8 cellular contexts compared by ENCODE assay signal in genomic region chr2:230614913-230615332, GRCh38.
DNase-seq lines count a peak whose midpoint lies in the region; ATAC-seq and TF ChIP-seq lines count a peak whose summit lies in the region.

No MANE protein-coding gene starts in this region.

- H3K4me1 ChIP-seq in tibial nerve = peaks cover 0 to 11% (median 2%) of the 10 kb centered on the region in 4 donors

- peak overlapping the region; percentile 58 to 68 for H3K4me3 Mint-ChIP-seq in activated T-cell treated with anti-CD3 and anti-CD28 coated beads, Interleukin-2, amount 50 U/mL, for 72 hours
- H3K4me3 Mint-ChIP-seq in stimulated activated naive B cell treated with anti-CD40 and anti-IgM and Interleukin-4, amounts not matched to agents 10 μg/mL and 1 μg/mL and 100 μg/mL, for 72 hours = peak overlapping the region in 1 of 2 donors; percentile 25

- no peaks in the 10 kb centered on the region for H3K27me3 ChIP-seq in tibial nerve

- H3K9me3 Mint-ChIP-seq in activated T-cell treated with anti-CD3 and anti-CD28 coated beads, Interleukin-2, amount 50 U/mL, for 72 hours = peaks cover 0 to 2% of the 10 kb centered on the region in 2 donors
- no peaks in the 10 kb centered on the region for H3K9me3 Mint-ChIP-seq in stimulated activated naive B cell treated with anti-CD40 and anti-IgM and Interleukin-4, amounts not matched to agents 10 μg/mL and 1 μg/mL and 100 μg/mL, for 72 hours

- H3K36me3 ChIP-seq in tibial nerve = no peaks in the 10 kb centered on the region

- no peaks in the 10 kb centered on the region for H3K9me3 ChIP-seq in tibial nerve

- WGBS in tibial nerve, 2 donors = 70 to 78% methylated on average over 6 of the region's 6 CpGs

- ATAC-seq in HG03097 (IDR thresholded peaks at IDR 0.05; ENCODE audit: low FRiP score, unreplicated experiment) = peak; percentile 68
- ATAC-seq in activated T-cell treated with anti-CD3 and anti-CD28 coated beads, Interleukin-2, amount 50 U/mL, for 72 hours (replicated peaks in 1 of 2) = peak; percentile 93 to 95
- ATAC-seq in stimulated activated naive B cell treated with anti-CD40 and anti-IgM and Interleukin-4, amounts not matched to agents 10 μg/mL and 1 μg/mL and 100 μg/mL, for 72 hours (replicated peaks) = peak; percentile 81 to 84

- TF ChIP-seq POLR2A in tibial nerve (IDR thresholded peaks at IDR 0.05) = no peak

- no peaks in the 10 kb centered on the region for H3K27me3 Mint-ChIP-seq in activated T-cell treated with anti-CD3 and anti-CD28 coated beads, Interleukin-2, amount 50 U/mL, for 72 hours (ENCODE audit: low read depth)
- H3K27me3 Mint-ChIP-seq in stimulated activated naive B cell treated with anti-CD40 and anti-IgM and Interleukin-4, amounts not matched to agents 10 μg/mL and 1 μg/mL and 100 μg/mL, for 72 hours = no peaks in the 10 kb centered on the region

- peaks cover 64% of the 10 kb centered on the region for H3K4me1 Mint-ChIP-seq in activated T-cell treated with anti-CD3 and anti-CD28 coated beads, Interleukin-2, amount 50 U/mL, for 72 hours (ENCODE audit: low read depth)
- peaks cover 10 to 28% of the 10 kb centered on the region in 2 donors for H3K4me1 Mint-ChIP-seq in stimulated activated naive B cell treated with anti-CD40 and anti-IgM and Interleukin-4, amounts not matched to agents 10 μg/mL and 1 μg/mL and 100 μg/mL, for 72 hours

- no peak for TF ChIP-seq CTCF in tibial nerve (IDR thresholded peaks at IDR 0.05)

- H3K36me3 Mint-ChIP-seq in activated T-cell treated with anti-CD3 and anti-CD28 coated beads, Interleukin-2, amount 50 U/mL, for 72 hours (ENCODE audit: insufficient read depth in 2 of 2) = no peaks in the 10 kb centered on the region
- H3K36me3 Mint-ChIP-seq in stimulated activated naive B cell treated with anti-CD40 and anti-IgM and Interleukin-4, amounts not matched to agents 10 μg/mL and 1 μg/mL and 100 μg/mL, for 72 hours = no peaks in the 10 kb centered on the region

- H3K27ac Mint-ChIP-seq in activated T-cell treated with anti-CD3 and anti-CD28 coated beads, Interleukin-2, amount 50 U/mL, for 72 hours = peak overlapping the region; percentile 63
- H3K27ac Mint-ChIP-seq in stimulated activated naive B cell treated with anti-CD40 and anti-IgM and Interleukin-4, amounts not matched to agents 10 μg/mL and 1 μg/mL and 100 μg/mL, for 72 hours = peak overlapping the region; percentile 67

- peak; percentile 27 to 49 for DNase-seq in activated CD4-positive, alpha-beta T cell treated with anti-CD3 and anti-CD28 coated beads for 24 hours (ENCODE audit: low read depth in 2 of 2)
- no peak for DNase-seq in activated CD4-positive, alpha-beta T cell treated with anti-CD3 and anti-CD28 coated beads for 1 hour
- DNase-seq in activated T-cell treated with anti-CD3 and anti-CD28 coated beads, Interleukin-2, amount 50 U/mL, for 72 hours = peak; percentile 70 to 82
- peak; percentile 54 for DNase-seq in stimulated activated naive B cell treated with anti-CD40 and anti-IgM and Interleukin-4, amounts not matched to agents 10 μg/mL and 1 μg/mL and 100 μg/mL, for 72 hours
- DNase-seq in DMS114 treated with DMSO at 0.1 percent for 48 hours (lab: John Stamatoyannopoulos, UW; ENCODE audit: unreplicated experiment) (no peak), tibial nerve (ENCODE audit: low spot score in 2 of 2) (no peak), RKO (ENCODE audit: low spot score) (no peak)

- H3K27ac ChIP-seq in tibial nerve = no peak overlapping the region

- H3K4me3 ChIP-seq in tibial nerve = no peak overlapping the region

- no peak for TF ChIP-seq EP300 in tibial nerve (IDR thresholded peaks at IDR 0.05)

Comparison
In these comparisons a context has a peak if more than half of its experiments do, and no peak if none do; other contexts are left out.
1. DNase-seq: peak in activated CD4-positive, alpha-beta T cell treated with anti-CD3 and anti-CD28 coated beads for 24 hours (2 of 2), activated T-cell treated with anti-CD3 and anti-CD28 coated beads, Interleukin-2, amount 50 U/mL, for 72 hours (2 of 2) and stimulated activated naive B cell treated with anti-CD40 and anti-IgM and Interleukin-4, amounts not matched to agents 10 μg/mL and 1 μg/mL and 100 μg/mL, for 72 hours (single experiment); none in activated CD4-positive, alpha-beta T cell treated with anti-CD3 and anti-CD28 coated beads for 1 hour (single experiment), DMS114 treated with DMSO at 0.1 percent for 48 hours (single experiment), tibial nerve (0 of 2) and RKO (single experiment).
2. Peak in every context shown above with its lines, with median percentiles within 50 percentile points of each other: ATAC-seq.